In the genomic region with DNA sequence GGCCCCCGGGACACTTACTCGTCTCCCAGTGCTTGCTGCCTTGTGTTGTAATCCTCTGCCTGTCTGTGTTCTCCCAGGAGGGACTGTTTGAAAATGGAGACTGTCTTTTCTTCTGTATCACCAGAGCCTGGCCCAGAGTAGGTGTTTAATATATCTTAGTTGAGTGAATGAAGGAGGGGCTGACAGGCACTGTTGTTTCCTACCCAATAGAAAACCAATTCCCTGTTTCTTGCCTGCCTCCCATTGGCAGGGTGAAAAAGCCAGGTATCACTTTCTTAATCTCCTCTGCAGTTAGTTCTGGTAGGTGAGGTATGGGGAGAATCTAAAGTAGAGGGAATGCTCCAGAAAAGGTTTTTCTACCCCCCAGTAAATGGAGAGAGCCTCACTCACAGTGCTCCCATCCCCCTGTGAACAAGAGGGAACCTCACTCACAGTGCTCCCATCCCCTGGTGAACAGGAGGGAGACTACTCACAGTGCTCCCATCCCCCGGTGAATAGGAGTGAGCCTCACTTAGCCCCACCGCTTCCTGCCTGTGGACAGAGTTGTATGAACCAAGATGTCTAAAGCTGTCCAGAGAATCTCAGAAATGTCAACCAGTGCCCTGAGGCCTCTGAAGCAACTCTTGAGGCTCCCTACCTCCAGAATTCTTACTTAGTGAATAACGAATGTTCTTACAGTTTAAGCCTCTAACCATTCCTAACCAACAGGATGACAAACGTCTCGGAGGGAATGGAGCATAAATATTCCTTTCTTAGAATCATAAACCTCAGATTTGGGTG, we compare ENCODE assay signal across 14 cellular contexts. TPM values are rescaled to one million over a fixed set of nuclear protein-coding genes. Genes with fewer than 3 reads are reported as not detected.
DNase-seq lines count a peak whose midpoint lies in the region; ATAC-seq, FAIRE-seq and TF ChIP-seq lines count a peak whose summit lies in the region.
"Had no signal": no experiment of that assay in that cellular context is flagged by ENCODE, and none has a peak within 500 bp of the region (broad histone marks: within the 10 kb centered on the region; RNA-seq: fewer than 3 reads in every experiment).

Gene GJA5 (minus strand): TSS at position 122 of the 780 bp plus-strand sequence. CDS start 1,364 bp downstream, outside the sequence.

- no peak within 1 kb of the TSS for H3K18ac ChIP-seq in H1 (ENCODE audit: extremely low read depth, low read length)

- DNase-seq in HFFc6 (peak; percentile 73), H1 (ENCODE audit: low read depth in 1 of 2, low spot score in 2 of 2) (no peak), lung (ENCODE audit: low spot score) (no peak), upper lobe of right lung (no peak), SIG-M5 treated with dmso at 0.1 percent for 504 hours (lab: John Stamatoyannopoulos, UW; ENCODE audit: unreplicated experiment) (no peak)
- DNase-seq in activated CD4-positive, alpha-beta T cell treated with anti-CD3 and anti-CD28 coated beads, Interleukin-2, amount 50 U/mL, for 1 hour = no peak
- no peak for DNase-seq in T-helper 2 cell treated with Interferon-gamma antibody and Interleukin-4, amounts not matched to agents 5 μg/mL and 100 μg/mL, for 36 hours (ENCODE audit: low spot score)
- DNase-seq: erythroblast; HCEC 1CT; NCI-H2107; SK-N-SH; stimulated activated CD4-positive, alpha-beta T cell treated with anti-CD3 and anti-CD28 coated beads, Interleukin-2, amount 100 ng/mL, for 24 hours had no signal

- TF ChIP-seq POLR2A in H1 (IDR thresholded peaks at IDR 0.05; ENCODE audit: control extremely low read depth in 1 of 2, low read depth in 2 of 2, low read length in 2 of 2) = no peak

- no peak for TF ChIP-seq RAD21 in H1 (IDR thresholded peaks at IDR 0.05 in 1 of 2, conservative IDR thresholded peaks at IDR 0.05 in 1 of 2; ENCODE audit: low read depth in 2 of 2, low read length in 2 of 2)

- no peaks in the 10 kb centered on the region; a peak in 1 of 7 replicates for H3K27me3 ChIP-seq in H1 (replicated peaks in 1 of 4; ENCODE audit: control insufficient read depth in 3 of 4, extremely low read depth in 1 of 4, insufficient read depth in 3 of 4, low read length in 3 of 4)
- H3K27me3 ChIP-seq in lung (ENCODE audit: control insufficient read depth, insufficient read depth) = no peaks in the 10 kb centered on the region
- H3K27me3 ChIP-seq in upper lobe of right lung = no peaks in the 10 kb centered on the region

- intact Hi-C loops in upper lobe of right lung (cut with DNase I) = no loop called here

- no peak for FAIRE-seq in H1 (lab: Jason Lieb, UNC)

- H3K4me3 Mint-ChIP-seq in HFFc6 = peak within 1 kb of the TSS; percentile 49
- no peak within 1 kb of the TSS for H3K4me3 Mint-ChIP-seq in T-helper 2 cell treated with Interferon-gamma antibody and Interleukin-4, amounts not matched to agents 5 μg/mL and 100 μg/mL, for 36 hours

- no peaks in the 10 kb centered on the region; the same call in 1 of the 2 replicates for H3K23me2 ChIP-seq in H1 (ENCODE audit: low read depth, low read length)

- TF ChIP-seq CTCF in HFFc6 (IDR thresholded peaks at IDR 0.05) (no peak), H1 (IDR thresholded peaks at IDR 0.05; ENCODE audit: control extremely low read depth in 1 of 3, insufficient read depth in 1 of 3, low read depth in 1 of 3, low read length in 3 of 3) (no peak), lung (IDR thresholded peaks at IDR 0.05; ENCODE audit: control extremely low read depth, extremely low read depth) (no peak), upper lobe of right lung (IDR thresholded peaks at IDR 0.05) (no peak)

- CTCF ChIA-PET in H1 (lab: Charles Lee; ENCODE audit: partially characterized antibody) = interaction anchor here (0.6 kb wide), 1 partner anchor 16 kb away, joined by 3 read pairs; no protein-coding TSS in a partner anchor

- H3K14ac ChIP-seq in H1 (ENCODE audit: insufficient read length) = no peak within 1 kb of the TSS

- H3K4me1 ChIP-seq in H1 (replicated peaks in 1 of 4; ENCODE audit: control insufficient read depth in 3 of 4, insufficient read depth in 4 of 4, low read length in 3 of 4) = no peaks in the 10 kb centered on the region
- peaks cover 16 to 24% of the 10 kb centered on the region in 2 donors for H3K4me1 ChIP-seq in lung (ENCODE audit: control insufficient read depth in 2 of 2, insufficient read depth in 2 of 2, low read length in 2 of 2)
- H3K4me1 ChIP-seq in upper lobe of right lung = peaks cover 35% of the 10 kb centered on the region
- H3K4me1 ChIP-seq: prostate gland had no signal

- H4K8ac ChIP-seq in H1 (ENCODE audit: extremely low read depth, insufficient read depth, low read length) = no peak within 1 kb of the TSS

- H3K79me1 ChIP-seq in H1 (ENCODE audit: low read depth, low read length) = no peaks in the 10 kb centered on the region

- no peak within 1 kb of the TSS for H2BK5ac ChIP-seq in H1 (ENCODE audit: low read depth, low read length)

- H3K9me3 ChIP-seq in H1 (ENCODE audit: insufficient read depth in 2 of 2, low read depth in 1 of 2, low read length in 1 of 2) = no peaks in the 10 kb centered on the region
- no peaks in the 10 kb centered on the region for H3K9me3 ChIP-seq in lung (ENCODE audit: control insufficient read depth in 2 of 2, insufficient read depth in 1 of 2, low read length in 1 of 2)
- no peaks in the 10 kb centered on the region for H3K9me3 ChIP-seq in upper lobe of right lung
- H3K9me3 ChIP-seq: prostate gland, SK-N-SH had no signal

- 91% methylated on average over 7 of the region's 7 CpGs; no CpG with 5 or more reads in 1 of the 2 experiments for WGBS in H1 (ENCODE audit: extremely low coverage in 1 of 2, insufficient coverage in 1 of 2, insufficient read length in 1 of 2, insufficient replicate concordance in 2 of 2, low coverage in 1 of 2, low lambda C conversion rate in 2 of 2, missing lambda C conversion rate in 1 of 2), 2 experiments
- 85 to 88% methylated on average over 7 of the region's 7 CpGs for WGBS in lung, 2 donors

- H4K20me1 ChIP-seq in H1 (replicated peaks in 1 of 2; ENCODE audit: control insufficient read depth in 1 of 2, insufficient read depth in 2 of 2, low read length in 2 of 2) = no peaks in the 10 kb centered on the region

- H3K23ac ChIP-seq in H1 (ENCODE audit: insufficient read length) = no peak within 1 kb of the TSS

- no peak within 1 kb of the TSS for H2BK12ac ChIP-seq in H1 (ENCODE audit: low read depth, low read length)

- H2AFZ ChIP-seq in H1 (ENCODE audit: low read length) = peak within 1 kb of the TSS; percentile 45; the same call in 1 of the 2 replicates

- peaks cover 2% of the 10 kb centered on the region; the same call in 1 of the 2 replicates for H3K27me3 Mint-ChIP-seq in HFFc6 (ENCODE audit: insufficient read depth)
- H3K27me3 Mint-ChIP-seq in T-helper 2 cell treated with Interferon-gamma antibody and Interleukin-4, amounts not matched to agents 5 μg/mL and 100 μg/mL, for 36 hours (ENCODE audit: low read depth) = peaks cover 11% of the 10 kb centered on the region

- no peak within 1 kb of the TSS for H4K5ac ChIP-seq in H1 (ENCODE audit: insufficient read length, low read depth, low read length)

- no peaks in the 10 kb centered on the region for H3K9me3 Mint-ChIP-seq in HFFc6
- no peaks in the 10 kb centered on the region for H3K9me3 Mint-ChIP-seq in T-helper 2 cell treated with Interferon-gamma antibody and Interleukin-4, amounts not matched to agents 5 μg/mL and 100 μg/mL, for 36 hours

- H3K4me1 Mint-ChIP-seq in HFFc6 (ENCODE audit: low read depth) = peaks cover 78% of the 10 kb centered on the region
- H3K4me1 Mint-ChIP-seq in T-helper 2 cell treated with Interferon-gamma antibody and Interleukin-4, amounts not matched to agents 5 μg/mL and 100 μg/mL, for 36 hours (ENCODE audit: low read depth) = peaks cover 14% of the 10 kb centered on the region

- peak within 1 kb of the TSS; percentile 48 for H4K91ac ChIP-seq in H1 (replicated peaks; ENCODE audit: insufficient read length, low read length)

- H2BK120ac ChIP-seq in H1 (replicated peaks; ENCODE audit: low read depth, low read length) = no peak within 1 kb of the TSS

- POLR2A ChIA-PET in H1 (lab: Charles Lee; ENCODE audit: partially characterized antibody) = no interaction called here

- no peak within 1 kb of the TSS for H3K27ac ChIP-seq in H1 (ENCODE audit: low read depth, low read length)
- peak within 1 kb of the TSS in 1 of 2 donors; percentile 23 for H3K27ac ChIP-seq in lung (ENCODE audit: low read depth in 1 of 2, low read length in 1 of 2)
- no peak within 1 kb of the TSS for H3K27ac ChIP-seq in upper lobe of right lung
- H3K27ac ChIP-seq: prostate gland had no signal

- ATAC-seq in lung (ENCODE audit: insufficient read depth, low FRiP score) (no peak), upper lobe of right lung (no peak)
- ATAC-seq: activated naive CD4-positive, alpha-beta T cell treated with anti-CD3 and anti-CD28 coated beads, Interleukin-2, amount 50 U/mL, for 72 hours had no signal

- no peak within 1 kb of the TSS for H3K4me2 ChIP-seq in H1 (ENCODE audit: insufficient read depth in 1 of 2, low read depth in 2 of 2, low read length in 2 of 2)
- H3K4me2 ChIP-seq: SK-N-SH had no signal

- H3K36me3 ChIP-seq in H1 (ENCODE audit: control insufficient read depth in 2 of 4, insufficient read depth in 4 of 4, low read length in 3 of 4) (no peaks in the 10 kb centered on the region; a peak in 1 of 8 replicates), lung (ENCODE audit: control insufficient read depth in 2 of 2, insufficient read depth in 2 of 2, low read length in 2 of 2) (no peaks in the 10 kb centered on the region), upper lobe of right lung (no peaks in the 10 kb centered on the region)
- H3K36me3 ChIP-seq: prostate gland had no signal

- peak within 1 kb of the TSS; percentile 70 for H3K27ac Mint-ChIP-seq in HFFc6
- no peak within 1 kb of the TSS for H3K27ac Mint-ChIP-seq in T-helper 2 cell treated with Interferon-gamma antibody and Interleukin-4, amounts not matched to agents 5 μg/mL and 100 μg/mL, for 36 hours

- no peaks in the 10 kb centered on the region for H3K79me2 ChIP-seq in H1 (ENCODE audit: control insufficient read depth in 1 of 2, insufficient read depth in 2 of 2, low read length in 2 of 2)

- peak within 1 kb of the TSS; percentile 88; the same call in 1 of the 2 replicates for H2AK5ac ChIP-seq in H1 (ENCODE audit: low read depth, low read length)

- H3K56ac ChIP-seq in H1 (replicated peaks; ENCODE audit: insufficient read length, low read depth, low read length) = no peak within 1 kb of the TSS

- no peak within 1 kb of the TSS for H2BK15ac ChIP-seq in H1 (ENCODE audit: low read length)

- H3K9ac ChIP-seq in H1 (replicated peaks in 1 of 4; ENCODE audit: extremely low read depth in 1 of 4, low read depth in 3 of 4, low read length in 3 of 4) = no peak within 1 kb of the TSS
- H3K9ac ChIP-seq: SK-N-SH had no signal

- H2BK20ac ChIP-seq in H1 (ENCODE audit: low read length) = no peak within 1 kb of the TSS

- no peak for TF ChIP-seq EP300 in H1 (IDR thresholded peaks at IDR 0.05; ENCODE audit: borderline replicate concordance in 1 of 2, low read depth in 2 of 2, low read length in 2 of 2)

- no peak within 1 kb of the TSS for H3K4ac ChIP-seq in H1 (replicated peaks; ENCODE audit: insufficient read length, low read depth, low read length)

- H3K36me3 Mint-ChIP-seq in HFFc6 (ENCODE audit: low read depth) = no peaks in the 10 kb centered on the region
- H3K36me3 Mint-ChIP-seq in T-helper 2 cell treated with Interferon-gamma antibody and Interleukin-4, amounts not matched to agents 5 μg/mL and 100 μg/mL, for 36 hours (ENCODE audit: low read depth) = no peaks in the 10 kb centered on the region
- H3K36me3 Mint-ChIP-seq: activated naive CD4-positive, alpha-beta T cell treated with anti-CD3 and anti-CD28 coated beads, Interleukin-2, amount 50 U/mL, for 72 hours had no signal

- no peak within 1 kb of the TSS for H3K4me3 ChIP-seq in H1 (ENCODE audit: extremely low read depth in 1 of 4, insufficient read depth in 2 of 4, low read depth in 3 of 4, low read length in 4 of 4)
- no peak within 1 kb of the TSS for H3K4me3 ChIP-seq in lung
- no peak within 1 kb of the TSS for H3K4me3 ChIP-seq in upper lobe of right lung
- H3K4me3 ChIP-seq: prostate gland had no signal

RNA-seq across cellular contexts. Expression of gene GJA5, which starts in this region (rescaled TPM):
- 10 to 100 TPM; 17.6 to 25.7 (median 20.2) TPM for total RNA-seq in HFFc6 (2021; fragmentation: NEBNext Ultra II Directional; extraction: Animal tissue kit (Norgen Biotek cat#: 25700))
- 2.7 and 2.8 TPM in 2 replicates for total RNA-seq in H1 (2021; fragmentation: NEBNext Ultra II Directional; extraction: Animal tissue kit (Norgen Biotek cat#: 25700))
- polyA plus RNA-seq in H1 (2011; rRNA removed) (1.2 and 2.0 TPM in 2 replicates), lung (10 to 100 TPM in 1 of 2 donors, 1 to 10 TPM in 1; 7.7 to 11.1 TPM)
- 1.1 TPM for polyA plus RNA-seq in H1 (2011; cell fraction: cytosol; rRNA removed)
- 1.4 TPM for polyA plus RNA-seq in H1 (2011; cell fraction: nucleus; rRNA removed)
- polyA plus RNA-seq in H1 (2012, experiment 1 of 2) = 1.3 to 2.6 TPM (median 1.5 TPM) in 4 replicates
- polyA plus RNA-seq in H1 (2012, experiment 2 of 2) = 1.4 TPM
- polyA plus RNA-seq in H1 (2013, experiment 1 of 2) = 5.8 TPM
- 5.9 TPM for polyA plus RNA-seq in H1 (2013, experiment 2 of 2)
- polyA minus RNA-seq in H1 (2011; rRNA and poly(A)+ RNA removed) = 1.6 and 2.6 TPM in 2 replicates
- polyA minus RNA-seq in H1 (2011; cell fraction: cytosol; rRNA and poly(A)+ RNA removed) = 1.3 TPM
- 0.50 TPM for polyA minus RNA-seq in H1 (2011; cell fraction: nucleus; rRNA and poly(A)+ RNA removed)
- total RNA-seq in lung (10 to 100 TPM; 25.9 to 38.3 TPM), upper lobe of right lung (62.2 TPM)
- total RNA-seq: activated naive CD4-positive, alpha-beta T cell treated with anti-CD3 and anti-CD28 coated beads, Interleukin-2, amount 50 U/mL, for 72 hours had no signal
- polyA plus RNA-seq: SK-N-SH had no signal
